Comparison of ENCODE assay signal across 1 cellular context in the genomic region with DNA sequence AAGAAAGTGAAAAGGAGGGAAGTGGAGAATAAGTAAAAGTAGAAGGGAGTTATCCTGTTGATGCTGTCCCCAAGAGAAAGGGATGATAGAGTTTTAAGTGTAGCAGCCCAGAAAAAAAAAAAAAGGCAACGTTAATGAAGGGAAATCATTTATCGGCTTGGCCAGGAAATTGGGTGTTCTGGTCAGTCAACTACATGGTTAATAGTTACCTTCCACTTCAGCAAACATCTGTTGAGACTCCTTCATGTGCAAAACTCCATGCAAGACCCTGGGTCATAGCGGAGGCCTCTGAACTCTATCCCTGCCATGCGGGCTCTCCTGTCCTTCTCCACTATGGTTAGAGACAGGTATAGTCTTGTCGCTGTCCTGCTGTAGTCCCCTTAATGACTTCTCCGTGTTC.
TF ChIP-seq lines count a peak whose summit lies in the region.

No MANE protein-coding gene starts in this region.

TF ChIP-seq in H1, 55 proteins besides CTCF, POLR2A, EP300 and RAD21 (continued from another document):
- TF ChIP-seq PHF8 (conservative IDR thresholded peaks at IDR 0.05; ENCODE audit: low read depth, low read length) (no peak), GTF2F1 (IDR thresholded peaks at IDR 0.05; ENCODE audit: borderline replicate concordance, low read depth, low read length) (no peak), POLR2AphosphoS5 (IDR thresholded peaks at IDR 0.05; ENCODE audit: low read depth, low read length) (no peak), SIN3A (conservative IDR thresholded peaks at IDR 0.05 in 1 of 2, IDR thresholded peaks at IDR 0.05 in 1 of 2; ENCODE audit: low read depth in 1 of 2, low read length in 2 of 2) (no peak), HDAC2 (IDR thresholded peaks at IDR 0.05; ENCODE audit: borderline replicate concordance in 1 of 2, low read depth in 2 of 2, low read length in 2 of 2) (no peak), EGR1 (IDR thresholded peaks at IDR 0.05; ENCODE audit: borderline replicate concordance, low read depth, low read length) (no peak), KDM5A (IDR thresholded peaks at IDR 0.05; ENCODE audit: low read length) (no peak), CEBPB (IDR thresholded peaks at IDR 0.05; ENCODE audit: low read depth, low read length) (no peak), RBBP5 (IDR thresholded peaks at IDR 0.05; ENCODE audit: borderline replicate concordance, low read depth, low read length) (no peak), SP1 (IDR thresholded peaks at IDR 0.05; ENCODE audit: low read depth, low read length) (no peak), CHD1 (IDR thresholded peaks at IDR 0.05; ENCODE audit: low read depth, low read length) (no peak), BRCA1 (IDR thresholded peaks at IDR 0.05; ENCODE audit: low read depth, low read length) (no peak), JUN (IDR thresholded peaks at IDR 0.05; ENCODE audit: low read depth, low read length) (no peak), MAFK (IDR thresholded peaks at IDR 0.05; ENCODE audit: low read depth, low read length) (no peak)
- TF ChIP-seq, protein P1, sequence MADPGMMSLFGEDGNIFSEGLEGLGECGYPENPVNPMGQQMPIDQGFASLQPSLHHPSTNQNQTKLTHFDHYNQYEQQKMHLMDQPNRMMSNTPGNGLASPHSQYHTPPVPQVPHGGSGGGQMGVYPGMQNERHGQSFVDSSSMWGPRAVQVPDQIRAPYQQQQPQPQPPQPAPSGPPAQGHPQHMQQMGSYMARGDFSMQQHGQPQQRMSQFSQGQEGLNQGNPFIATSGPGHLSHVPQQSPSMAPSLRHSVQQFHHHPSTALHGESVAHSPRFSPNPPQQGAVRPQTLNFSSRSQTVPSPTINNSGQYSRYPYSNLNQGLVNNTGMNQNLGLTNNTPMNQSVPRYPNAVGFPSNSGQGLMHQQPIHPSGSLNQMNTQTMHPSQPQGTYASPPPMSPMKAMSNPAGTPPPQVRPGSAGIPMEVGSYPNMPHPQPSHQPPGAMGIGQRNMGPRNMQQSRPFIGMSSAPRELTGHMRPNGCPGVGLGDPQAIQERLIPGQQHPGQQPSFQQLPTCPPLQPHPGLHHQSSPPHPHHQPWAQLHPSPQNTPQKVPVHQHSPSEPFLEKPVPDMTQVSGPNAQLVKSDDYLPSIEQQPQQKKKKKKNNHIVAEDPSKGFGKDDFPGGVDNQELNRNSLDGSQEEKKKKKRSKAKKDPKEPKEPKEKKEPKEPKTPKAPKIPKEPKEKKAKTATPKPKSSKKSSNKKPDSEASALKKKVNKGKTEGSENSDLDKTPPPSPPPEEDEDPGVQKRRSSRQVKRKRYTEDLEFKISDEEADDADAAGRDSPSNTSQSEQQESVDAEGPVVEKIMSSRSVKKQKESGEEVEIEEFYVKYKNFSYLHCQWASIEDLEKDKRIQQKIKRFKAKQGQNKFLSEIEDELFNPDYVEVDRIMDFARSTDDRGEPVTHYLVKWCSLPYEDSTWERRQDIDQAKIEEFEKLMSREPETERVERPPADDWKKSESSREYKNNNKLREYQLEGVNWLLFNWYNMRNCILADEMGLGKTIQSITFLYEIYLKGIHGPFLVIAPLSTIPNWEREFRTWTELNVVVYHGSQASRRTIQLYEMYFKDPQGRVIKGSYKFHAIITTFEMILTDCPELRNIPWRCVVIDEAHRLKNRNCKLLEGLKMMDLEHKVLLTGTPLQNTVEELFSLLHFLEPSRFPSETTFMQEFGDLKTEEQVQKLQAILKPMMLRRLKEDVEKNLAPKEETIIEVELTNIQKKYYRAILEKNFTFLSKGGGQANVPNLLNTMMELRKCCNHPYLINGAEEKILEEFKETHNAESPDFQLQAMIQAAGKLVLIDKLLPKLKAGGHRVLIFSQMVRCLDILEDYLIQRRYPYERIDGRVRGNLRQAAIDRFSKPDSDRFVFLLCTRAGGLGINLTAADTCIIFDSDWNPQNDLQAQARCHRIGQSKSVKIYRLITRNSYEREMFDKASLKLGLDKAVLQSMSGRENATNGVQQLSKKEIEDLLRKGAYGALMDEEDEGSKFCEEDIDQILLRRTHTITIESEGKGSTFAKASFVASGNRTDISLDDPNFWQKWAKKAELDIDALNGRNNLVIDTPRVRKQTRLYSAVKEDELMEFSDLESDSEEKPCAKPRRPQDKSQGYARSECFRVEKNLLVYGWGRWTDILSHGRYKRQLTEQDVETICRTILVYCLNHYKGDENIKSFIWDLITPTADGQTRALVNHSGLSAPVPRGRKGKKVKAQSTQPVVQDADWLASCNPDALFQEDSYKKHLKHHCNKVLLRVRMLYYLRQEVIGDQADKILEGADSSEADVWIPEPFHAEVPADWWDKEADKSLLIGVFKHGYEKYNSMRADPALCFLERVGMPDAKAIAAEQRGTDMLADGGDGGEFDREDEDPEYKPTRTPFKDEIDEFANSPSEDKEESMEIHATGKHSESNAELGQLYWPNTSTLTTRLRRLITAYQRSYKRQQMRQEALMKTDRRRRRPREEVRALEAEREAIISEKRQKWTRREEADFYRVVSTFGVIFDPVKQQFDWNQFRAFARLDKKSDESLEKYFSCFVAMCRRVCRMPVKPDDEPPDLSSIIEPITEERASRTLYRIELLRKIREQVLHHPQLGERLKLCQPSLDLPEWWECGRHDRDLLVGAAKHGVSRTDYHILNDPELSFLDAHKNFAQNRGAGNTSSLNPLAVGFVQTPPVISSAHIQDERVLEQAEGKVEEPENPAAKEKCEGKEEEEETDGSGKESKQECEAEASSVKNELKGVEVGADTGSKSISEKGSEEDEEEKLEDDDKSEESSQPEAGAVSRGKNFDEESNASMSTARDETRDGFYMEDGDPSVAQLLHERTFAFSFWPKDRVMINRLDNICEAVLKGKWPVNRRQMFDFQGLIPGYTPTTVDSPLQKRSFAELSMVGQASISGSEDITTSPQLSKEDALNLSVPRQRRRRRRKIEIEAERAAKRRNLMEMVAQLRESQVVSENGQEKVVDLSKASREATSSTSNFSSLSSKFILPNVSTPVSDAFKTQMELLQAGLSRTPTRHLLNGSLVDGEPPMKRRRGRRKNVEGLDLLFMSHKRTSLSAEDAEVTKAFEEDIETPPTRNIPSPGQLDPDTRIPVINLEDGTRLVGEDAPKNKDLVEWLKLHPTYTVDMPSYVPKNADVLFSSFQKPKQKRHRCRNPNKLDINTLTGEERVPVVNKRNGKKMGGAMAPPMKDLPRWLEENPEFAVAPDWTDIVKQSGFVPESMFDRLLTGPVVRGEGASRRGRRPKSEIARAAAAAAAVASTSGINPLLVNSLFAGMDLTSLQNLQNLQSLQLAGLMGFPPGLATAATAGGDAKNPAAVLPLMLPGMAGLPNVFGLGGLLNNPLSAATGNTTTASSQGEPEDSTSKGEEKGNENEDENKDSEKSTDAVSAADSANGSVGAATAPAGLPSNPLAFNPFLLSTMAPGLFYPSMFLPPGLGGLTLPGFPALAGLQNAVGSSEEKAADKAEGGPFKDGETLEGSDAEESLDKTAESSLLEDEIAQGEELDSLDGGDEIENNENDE (IDR thresholded peaks at IDR 0.05; ENCODE audit: insufficient replicate concordance, low read length): no peak
